ENCODE assay signal across 23 cellular contexts in genomic region chr1:209613351-209614150, GRCh38. TPM values are rescaled to one million over a fixed set of nuclear protein-coding genes. Genes with fewer than 3 reads are reported as not detected.
"Had no signal": no experiment of that assay in that cellular context is flagged by ENCODE, and none has a peak within 500 bp of the region (broad histone marks: within the 10 kb centered on the region; RNA-seq: fewer than 3 reads in every experiment).

No MANE protein-coding gene starts in this region.

- H3K36me3 Mint-ChIP-seq: activated naive CD8-positive, alpha-beta T cell treated with anti-CD3 and anti-CD28 coated beads for 36 hours; memory B cell; naive thymus-derived CD8-positive, alpha-beta T cell; stimulated activated naive B cell treated with anti-CD40 and anti-IgM and Interleukin-4, amounts not matched to agents 10 μg/mL and 1 μg/mL and 100 μg/mL, for 72 hours; WTC11 had no signal

- H3K4me3 ChIP-seq: left ventricle myocardium inferior, mucosa of descending colon, tibial nerve had no signal

- H3K4me1 ChIP-seq: tibial nerve had no signal

- H3K27ac ChIP-seq: brain microvascular endothelial cell, left ventricle myocardium inferior, tibial nerve had no signal

- DNase-seq: activated CD4-positive, alpha-beta T cell treated with anti-CD3 and anti-CD28 coated beads for 4 hours; activated CD8-positive, alpha-beta memory T cell treated with anti-CD3 and anti-CD28 coated beads, Interleukin-2, amount 50 U/mL, for 4 hours; activated CD8-positive, alpha-beta T cell treated with anti-CD3 and anti-CD28 coated beads, Interleukin-2, amount 10 ng/mL, durations not matched to agents 7 days and 5 days; activated gamma-delta T cell; activated naive CD8-positive, alpha-beta T cell treated with anti-CD3 and anti-CD28 coated beads for 36 hours; activated T-cell treated with anti-CD3 and anti-CD28 coated beads, Interleukin-2, amount 50 U/mL, for 48 hours; brain microvascular endothelial cell; cerebellar nuclear complex; effector memory CD4-positive, alpha-beta T cell; hippocampal formation; kidney; left ventricle myocardium inferior; mucosa of descending colon; stimulated activated CD4-positive, alpha-beta T cell treated with anti-CD3 and anti-CD28 coated beads, Interleukin-15, amount 100 ng/mL, for 24 hours; stimulated activated CD4-positive, alpha-beta T cell treated with anti-CD3 and anti-CD28 coated beads, Interleukin-4, amount 100 ng/mL, for 1 hour; stimulated activated naive B cell treated with anti-CD40 and anti-IgM and Interleukin-4, amounts not matched to agents 10 μg/mL and 1 μg/mL and 100 μg/mL, for 72 hours; T-helper 2 cell had no signal

- H3K27ac Mint-ChIP-seq: activated CD8-positive, alpha-beta T cell treated with anti-CD3 and anti-CD28 coated beads, Interleukin-2, amount 10 ng/mL, durations not matched to agents 7 days and 5 days; activated naive CD8-positive, alpha-beta T cell treated with anti-CD3 and anti-CD28 coated beads for 36 hours; dendritic cell treated with granulocyte-macrophage colony-stimulating factor and Interleukin-4, amounts not matched to agents 40 ng/mL and 50 ng/mL, for 4 days; memory B cell; stimulated activated naive B cell treated with anti-CD40 and anti-IgM and Interleukin-4, amounts not matched to agents 10 μg/mL and 1 μg/mL and 100 μg/mL, for 72 hours; WTC11 had no signal

- H3K9me3 ChIP-seq: left ventricle myocardium inferior, mucosa of descending colon, tibial nerve had no signal

- ATAC-seq: naive thymus-derived CD8-positive, alpha-beta T cell; stimulated activated naive B cell treated with anti-CD40 and anti-IgM and Interleukin-4, amounts not matched to agents 10 μg/mL and 1 μg/mL and 100 μg/mL, for 72 hours; WTC11 had no signal

- H3K4me1 Mint-ChIP-seq: activated naive CD8-positive, alpha-beta T cell treated with anti-CD3 and anti-CD28 coated beads for 36 hours; memory B cell; stimulated activated naive B cell treated with anti-CD40 and anti-IgM and Interleukin-4, amounts not matched to agents 10 μg/mL and 1 μg/mL and 100 μg/mL, for 72 hours; WTC11 had no signal

- FAIRE-seq: kidney had no signal

- H3K4me3 Mint-ChIP-seq: activated CD8-positive, alpha-beta T cell treated with anti-CD3 and anti-CD28 coated beads, Interleukin-2, amount 10 ng/mL, durations not matched to agents 7 days and 5 days; activated naive CD8-positive, alpha-beta T cell treated with anti-CD3 and anti-CD28 coated beads for 36 hours; dendritic cell treated with granulocyte-macrophage colony-stimulating factor and Interleukin-4, amounts not matched to agents 40 ng/mL and 50 ng/mL, for 4 days; memory B cell; naive thymus-derived CD8-positive, alpha-beta T cell; stimulated activated naive B cell treated with anti-CD40 and anti-IgM and Interleukin-4, amounts not matched to agents 10 μg/mL and 1 μg/mL and 100 μg/mL, for 72 hours; WTC11 had no signal

- H3K27me3 Mint-ChIP-seq: activated naive CD8-positive, alpha-beta T cell treated with anti-CD3 and anti-CD28 coated beads for 36 hours had no signal

- H3K36me3 ChIP-seq: brain microvascular endothelial cell, left ventricle myocardium inferior, tibial nerve had no signal

- H3K27me3 ChIP-seq: brain microvascular endothelial cell, tibial nerve had no signal

- H3K9me3 Mint-ChIP-seq: activated naive CD8-positive, alpha-beta T cell treated with anti-CD3 and anti-CD28 coated beads for 36 hours; dendritic cell treated with granulocyte-macrophage colony-stimulating factor and Interleukin-4, amounts not matched to agents 40 ng/mL and 50 ng/mL, for 4 days; memory B cell; naive thymus-derived CD8-positive, alpha-beta T cell; stimulated activated naive B cell treated with anti-CD40 and anti-IgM and Interleukin-4, amounts not matched to agents 10 μg/mL and 1 μg/mL and 100 μg/mL, for 72 hours; WTC11 had no signal

RNA-seq across cellular contexts. Expression of gene CAMK1G, which starts 30.0 kb away (rescaled TPM):
- total RNA-seq: activated CD8-positive, alpha-beta T cell treated with anti-CD3 and anti-CD28 coated beads, Interleukin-2, amount 10 ng/mL, durations not matched to agents 7 days and 5 days; activated naive CD8-positive, alpha-beta T cell treated with anti-CD3 and anti-CD28 coated beads for 36 hours; left ventricle myocardium inferior; naive thymus-derived CD8-positive, alpha-beta T cell; skeletal muscle tissue had no signal
- polyA plus RNA-seq: naive thymus-derived CD8-positive, alpha-beta T cell had no signal
